9 cellular contexts compared by ENCODE assay signal in the genomic region with DNA sequence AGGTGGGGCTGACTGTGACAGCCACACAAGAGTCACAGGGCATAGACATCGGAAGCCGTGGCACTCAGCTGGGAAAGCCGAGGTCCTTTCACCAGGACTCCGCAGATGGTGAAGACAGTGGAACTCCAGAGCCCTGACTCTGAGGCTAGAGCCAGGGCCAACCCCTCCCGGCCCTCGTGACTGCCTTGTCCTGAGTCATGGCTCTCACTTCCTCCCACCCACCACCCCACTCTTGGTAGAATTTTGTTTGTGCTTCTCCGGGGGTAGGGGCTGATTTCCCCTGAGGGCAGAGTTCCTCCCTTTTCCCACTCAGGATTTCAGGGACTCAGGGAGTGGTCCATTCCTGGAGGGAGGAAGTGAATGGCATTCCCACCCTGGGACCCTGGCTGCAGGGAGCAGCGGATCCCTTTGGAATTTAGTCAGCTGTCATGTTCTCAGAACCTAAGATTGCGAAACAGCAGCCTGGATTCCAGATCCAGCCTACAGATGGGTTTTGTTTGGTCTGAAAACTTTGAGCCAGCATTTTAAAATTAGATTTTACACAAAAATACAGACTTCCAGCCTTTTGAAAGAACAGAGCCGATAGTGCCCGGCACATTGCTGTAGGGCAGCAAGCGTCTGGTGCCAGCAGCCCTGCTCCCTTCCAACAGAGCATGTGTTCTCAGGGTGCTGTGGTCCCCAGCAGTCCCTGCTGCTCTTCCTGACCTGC. TPM values are rescaled to one million over a fixed set of nuclear protein-coding genes. Genes with fewer than 3 reads are reported as not detected.
DNase-seq lines count a peak whose midpoint lies in the region; ATAC-seq and TF ChIP-seq lines count a peak whose summit lies in the region.
"Had no signal": no experiment of that assay in that cellular context is flagged by ENCODE, and none has a peak within 500 bp of the region (broad histone marks: within the 10 kb centered on the region; RNA-seq: fewer than 3 reads in every experiment).

No MANE protein-coding gene starts in this region.

- peak; percentile 94 to 97 for ATAC-seq in stimulated activated naive B cell treated with anti-CD40 and anti-IgM and Interleukin-4, amounts not matched to agents 10 μg/mL and 1 μg/mL and 100 μg/mL, for 72 hours (replicated peaks)
- ATAC-seq in T-helper 17 cell = no peak

- POLR2A ChIA-PET in MCF 10A (lab: Yijun Ruan, JAX) = interaction anchor here (1.1 kb wide), 1 partner anchor 87 kb away, joined by 4 read pairs; no protein-coding TSS in a partner anchor

- no peaks in the 10 kb centered on the region for H3K9me3 Mint-ChIP-seq in MCF 10A (ENCODE audit: unreplicated experiment)
- H3K9me3 Mint-ChIP-seq in stimulated activated naive B cell treated with anti-CD40 and anti-IgM and Interleukin-4, amounts not matched to agents 10 μg/mL and 1 μg/mL and 100 μg/mL, for 72 hours = no peaks in the 10 kb centered on the region

- H3K4me3 Mint-ChIP-seq in MCF 10A (ENCODE audit: unreplicated experiment) = no peak overlapping the region
- no peak overlapping the region for H3K4me3 Mint-ChIP-seq in stimulated activated naive B cell treated with anti-CD40 and anti-IgM and Interleukin-4, amounts not matched to agents 10 μg/mL and 1 μg/mL and 100 μg/mL, for 72 hours
- no peak overlapping the region for H3K4me3 Mint-ChIP-seq in T-helper 17 cell
- H3K4me3 Mint-ChIP-seq: B cell had no signal

- peaks cover 83% of the 10 kb centered on the region for H3K36me3 Mint-ChIP-seq in MCF 10A (ENCODE audit: insufficient read depth, unreplicated experiment)
- H3K36me3 Mint-ChIP-seq in stimulated activated naive B cell treated with anti-CD40 and anti-IgM and Interleukin-4, amounts not matched to agents 10 μg/mL and 1 μg/mL and 100 μg/mL, for 72 hours = peaks cover 63 to 68% of the 10 kb centered on the region in 2 donors
- H3K36me3 Mint-ChIP-seq in T-helper 17 cell (ENCODE audit: low read depth) = no peaks in the 10 kb centered on the region

- BruUV-seq in MCF 10A (replicated peaks; lab: Mats Ljungman, UMichigan) = no TSS peak

- intact Hi-C loops in MCF 10A (cut with micrococcal nuclease) = loop anchor here (2.0 kb wide), 1 partner anchor 49 kb away; no protein-coding TSS in a partner anchor

- H3K27me3 Mint-ChIP-seq in MCF 10A (ENCODE audit: insufficient read depth, unreplicated experiment) (no peaks in the 10 kb centered on the region), T-helper 17 cell (no peaks in the 10 kb centered on the region)
- no peaks in the 10 kb centered on the region for H3K27me3 Mint-ChIP-seq in stimulated activated naive B cell treated with anti-CD40 and anti-IgM and Interleukin-4, amounts not matched to agents 10 μg/mL and 1 μg/mL and 100 μg/mL, for 72 hours
- H3K27me3 Mint-ChIP-seq: B cell had no signal

- H3K4me1 Mint-ChIP-seq in MCF 10A (ENCODE audit: insufficient read depth, unreplicated experiment) = peaks cover 16% of the 10 kb centered on the region
- peaks cover 13 to 22% of the 10 kb centered on the region in 2 donors for H3K4me1 Mint-ChIP-seq in stimulated activated naive B cell treated with anti-CD40 and anti-IgM and Interleukin-4, amounts not matched to agents 10 μg/mL and 1 μg/mL and 100 μg/mL, for 72 hours
- H3K4me1 Mint-ChIP-seq in T-helper 17 cell = peaks cover 4% of the 10 kb centered on the region
- H3K4me1 Mint-ChIP-seq: B cell had no signal

- no peak for TF ChIP-seq CTCF in MCF 10A (IDR thresholded peaks at IDR 0.05; ENCODE audit: unreplicated experiment)

- no peaks in the 10 kb centered on the region for H3K9me3 ChIP-seq in T-helper 17 cell (ENCODE audit: control insufficient read depth, low read length, poor library complexity, severe bottlenecking)

- CTCF ChIA-PET in MCF 10A (lab: Yijun Ruan, JAX) = interaction anchor here (0.6 kb wide), 2 partner anchors 13 to 60 kb away, joined by 3 read pairs; no protein-coding TSS in a partner anchor

- peak; percentile 60 for DNase-seq in activated CD4-positive, alpha-beta T cell treated with anti-CD3 and anti-CD28 coated beads for 48 hours
- DNase-seq in activated CD4-positive, alpha-beta T cell treated with anti-CD3 and anti-CD28 coated beads for 1 hour = no peak
- peak; percentile 68 for DNase-seq in MCF 10A (ENCODE audit: unreplicated experiment)
- peak; percentile 13 for DNase-seq in stimulated activated naive B cell treated with anti-CD40 and anti-IgM and Interleukin-4, amounts not matched to agents 10 μg/mL and 1 μg/mL and 100 μg/mL, for 72 hours
- no peak for DNase-seq in NCI-H1417 (lab: John Stamatoyannopoulos, UW)
- no peak for DNase-seq in T-helper 17 cell
- DNase-seq in GM19238 (ENCODE audit: insufficient read length, low spot score) = no peak

- H3K27ac Mint-ChIP-seq in MCF 10A (ENCODE audit: low read depth, unreplicated experiment) = peak overlapping the region; percentile 67
- peak overlapping the region; percentile 82 for H3K27ac Mint-ChIP-seq in stimulated activated naive B cell treated with anti-CD40 and anti-IgM and Interleukin-4, amounts not matched to agents 10 μg/mL and 1 μg/mL and 100 μg/mL, for 72 hours
- no peak overlapping the region for H3K27ac Mint-ChIP-seq in T-helper 17 cell
- H3K27ac Mint-ChIP-seq: B cell had no signal

- H3K27me3 ChIP-seq in layer of hippocampus (ENCODE audit: control insufficient read depth, insufficient read depth, low read length) = no peaks in the 10 kb centered on the region

- peak overlapping the region; percentile 73 for H3K27ac ChIP-seq in layer of hippocampus (ENCODE audit: low read depth, low read length)

RNA-seq across cellular contexts. Expression of gene TPCN1, which starts 50.7 kb away (rescaled TPM):
- 42.7 and 43.0 TPM in 2 replicates for total RNA-seq in MCF 10A (2022)
- 10 to 100 TPM; 39.9 to 59.0 TPM for total RNA-seq in T-helper 17 cell

Comparison
In these comparisons a context has a peak if more than half of its experiments do, and no peak if none do; other contexts are left out.
1. DNase-seq: peak in activated CD4-positive, alpha-beta T cell treated with anti-CD3 and anti-CD28 coated beads for 48 hours (single experiment), MCF 10A (single experiment) and stimulated activated naive B cell treated with anti-CD40 and anti-IgM and Interleukin-4, amounts not matched to agents 10 μg/mL and 1 μg/mL and 100 μg/mL, for 72 hours (single experiment); none in activated CD4-positive, alpha-beta T cell treated with anti-CD3 and anti-CD28 coated beads for 1 hour (single experiment), NCI-H1417 (0 of 3), T-helper 17 cell (0 of 3) and GM19238 (single experiment).